30 cellular contexts compared by ENCODE assay signal in genomic region chr17:41516828-41517283, GRCh38. TPM values are rescaled to one million over a fixed set of nuclear protein-coding genes. Genes with fewer than 3 reads are reported as not detected.
DNase-seq lines count a peak whose midpoint lies in the region; ATAC-seq and TF ChIP-seq lines count a peak whose summit lies in the region.
"Had no signal": no experiment of that assay in that cellular context is flagged by ENCODE, and none has a peak within 500 bp of the region (broad histone marks: within the 10 kb centered on the region; RNA-seq: fewer than 3 reads in every experiment).

No MANE protein-coding gene starts in this region.

- H3K27ac ChIP-seq in HEK293 (ENCODE audit: extremely low read depth, low read depth, low read length) (peak overlapping the region; percentile 17; the same call in 1 of the 2 replicates), Panc1 (ENCODE audit: low read length) (peak overlapping the region; percentile 96), esophagus (ENCODE audit: low read depth in 2 of 2, low read length in 1 of 2) (peak overlapping the region; percentile 78 to 83), prostate gland (peak overlapping the region; percentile 21 to 40)
- H3K27ac ChIP-seq: esophagus muscularis mucosa, foreskin keratinocyte, GM23248, HL-60 had no signal

- DNase-seq in Panc1 (ENCODE audit: low read depth, low spot score) = no peak
- no peak for DNase-seq in prostate gland (ENCODE audit: low spot score)
- DNase-seq in activated naive CD4-positive, alpha-beta T cell (lab: John Stamatoyannopoulos, UW) = no peak
- DNase-seq in DMS114 treated with DMSO at 0.1 percent for 48 hours (lab: John Stamatoyannopoulos, UW; ENCODE audit: unreplicated experiment) = no peak
- DNase-seq in activated CD4-positive, alpha-beta T cell treated with anti-CD3 and anti-CD28 coated beads for 4 hours = no peak
- DNase-seq: activated B cell treated with CpG ODN at 0.5 μM for 24 hours; activated CD8-positive, alpha-beta memory T cell treated with anti-CD3 and anti-CD28 coated beads, Interleukin-2, amount 10 ng/mL, durations not matched to agents 7 days and 5 days; activated naive CD4-positive, alpha-beta T cell treated with Interleukin-2 at 50 U/mL for 16 hours; central memory CD4-positive, alpha-beta T cell; foreskin keratinocyte; GM23248; head of caudate nucleus; Karpas-422; mucosa of descending colon; MV-4-11; natural killer cell; NCI-H1436 treated with DMSO at 0.1 percent for 48 hours; NCI-H446 treated with DMSO at 0.1 percent for 48 hours had no signal

- TF ChIP-seq CTCF in HEK293 (tag by site-specific recombination; IDR thresholded peaks at IDR 0.05) = no peak
- TF ChIP-seq CTCF in Panc1 (IDR thresholded peaks at IDR 0.05) = no peak
- TF ChIP-seq CTCF in prostate gland (IDR thresholded peaks at IDR 0.05) = no peak

- H3K27me3 ChIP-seq in Panc1 (ENCODE audit: control insufficient read depth, insufficient read depth, low read length) (no peaks in the 10 kb centered on the region), esophagus (ENCODE audit: control insufficient read depth in 1 of 2, insufficient read depth in 2 of 2, low read length in 2 of 2) (no peaks in the 10 kb centered on the region), prostate gland (replicated peaks; ENCODE audit: insufficient read depth) (no peaks in the 10 kb centered on the region)
- H3K27me3 ChIP-seq: foreskin keratinocyte had no signal

- H3K4me3 ChIP-seq in HEK293 (ENCODE audit: low read depth, low read length) (no peak overlapping the region), Panc1 (ENCODE audit: low read depth in 2 of 2, low read length in 2 of 2) (no peak overlapping the region), esophagus (ENCODE audit: low read depth in 1 of 2, low read length in 2 of 2) (peak overlapping the region; percentile 55 to 61), prostate gland (peak overlapping the region; percentile 26 to 27)
- H3K4me3 ChIP-seq: esophagus muscularis mucosa, GM23248, mucosa of descending colon had no signal

- TF ChIP-seq POLR2A in prostate gland (IDR thresholded peaks at IDR 0.05) = peak; percentile 34

- peaks cover 40% of the 10 kb centered on the region for H3K4me1 ChIP-seq in HEK293 (ENCODE audit: control insufficient read depth, insufficient read depth, low read length)
- H3K4me1 ChIP-seq in Panc1 (ENCODE audit: control insufficient read depth, insufficient read depth, low read length) = peaks cover 52% of the 10 kb centered on the region
- peaks cover 0 to 13% of the 10 kb centered on the region in 2 donors for H3K4me1 ChIP-seq in esophagus (ENCODE audit: control insufficient read depth in 2 of 2, insufficient read depth in 2 of 2, low read length in 1 of 2)
- no peaks in the 10 kb centered on the region for H3K4me1 ChIP-seq in prostate gland (replicated peaks)
- H3K4me1 ChIP-seq: esophagus muscularis mucosa had no signal

- H3K36me3 ChIP-seq in HEK293 (ENCODE audit: control insufficient read depth in 2 of 2, insufficient read depth in 1 of 2, low read length in 2 of 2) (no peaks in the 10 kb centered on the region), Panc1 (ENCODE audit: control insufficient read depth, insufficient read depth, low read length) (no peaks in the 10 kb centered on the region), esophagus (ENCODE audit: control insufficient read depth in 2 of 2, insufficient read depth in 2 of 2, low read length in 1 of 2) (peaks cover 0 to 17% of the 10 kb centered on the region in 2 donors), prostate gland (no peaks in the 10 kb centered on the region)
- H3K36me3 ChIP-seq: esophagus muscularis mucosa had no signal

- intact Hi-C loops in Panc1 (cut with micrococcal nuclease; ENCODE audit: unreplicated experiment) = no loop called here
- intact Hi-C loops in prostate gland (cut with DNase I) = no loop called here

- in situ Hi-C loops in Panc1 (cut with HindIII; ENCODE audit: low pct_unique_long_range_greater_than_20kb, low sequenced_read_pairs) = no loop called here

- H3K9me3 ChIP-seq in HEK293 (ENCODE audit: control insufficient read depth, insufficient read depth, low read depth, low read length) = no peaks in the 10 kb centered on the region
- no peaks in the 10 kb centered on the region for H3K9me3 ChIP-seq in Panc1 (ENCODE audit: control insufficient read depth, insufficient read depth, low read depth, low read length)
- no peaks in the 10 kb centered on the region for H3K9me3 ChIP-seq in esophagus (ENCODE audit: control insufficient read depth in 2 of 2, insufficient read depth in 1 of 2, low read depth in 1 of 2, low read length in 1 of 2)
- no peaks in the 10 kb centered on the region for H3K9me3 ChIP-seq in prostate gland
- H3K9me3 ChIP-seq: esophagus muscularis mucosa, mucosa of descending colon had no signal

- ATAC-seq in Panc1 (no peak), HG03196 (IDR thresholded peaks at IDR 0.05; ENCODE audit: unreplicated experiment) (no peak)
- ATAC-seq: activated CD8-positive, alpha-beta memory T cell treated with anti-CD3 and anti-CD28 coated beads, Interleukin-2, amount 10 ng/mL, durations not matched to agents 7 days and 5 days; foreskin keratinocyte; mucosa of descending colon; natural killer cell; stimulated activated memory B cell treated with anti-CD40 and anti-IgM and Interleukin-4, amounts not matched to agents 10 μg/mL and 1 μg/mL and 100 μg/mL, for 72 hours had no signal

- CTCF ChIA-PET in HEK293 (lab: Yijun Ruan, JAX) = interaction anchor here (0.7 to 2.0 kb wide), 4 partner anchors 32 to 150 kb away, joined by 4 to 9 read pairs (median 5); no protein-coding TSS in a partner anchor
- CTCF ChIA-PET in Panc1 (lab: Charles Lee) = no interaction called here

- no TSS peak for BruUV-seq in Panc1 (replicated peaks; lab: Mats Ljungman, UMichigan)

- POLR2A ChIA-PET in HEK293 (lab: Yijun Ruan, JAX) (interaction anchor here (0.5 to 0.8 kb wide), 2 partner anchors 11 to 327 kb away, joined by 6 to 7 read pairs; partner anchors contain the start of gene KRT19), Panc1 (lab: Charles Lee) (interaction anchor here (0.5 kb wide), 1 partner anchor 815 kb away, joined by 3 read pairs; no protein-coding TSS in a partner anchor)

- 48 to 61% methylated on average over 14 of the region's 14 CpGs for WGBS in esophagus, 2 donors
- WGBS in prostate gland = 52% methylated on average over 14 of the region's 14 CpGs

TF ChIP-seq in HEK293, 187 proteins besides CTCF, POLR2A, EP300 and RAD21:
- TF ChIP-seq ZNF521 (tag by site-specific recombination; IDR thresholded peaks at IDR 0.05) (no peak), ZNF274 (IDR thresholded peaks at IDR 0.05; ENCODE audit: low read length) (no peak), ZNF274 (tag by site-specific recombination; IDR thresholded peaks at IDR 0.05; ENCODE audit: borderline replicate concordance) (peak; percentile 38; the same call in 1 of the 2 replicates)
TF ChIP-seq in HEK293: peak in this region for 1.

RNA-seq across cellular contexts. Expression of gene KRT15, which starts 1.8 kb away (rescaled TPM):
- total RNA-seq in Panc1 (2021; ENCODE audit: unreplicated experiment) (70.4 TPM), prostate gland (1,000 to 10,000 TPM in 1 of 2 donors, 100 to 1,000 TPM in 1; 138 to 1,038 TPM)
- polyA plus RNA-seq in Panc1 (2012; ENCODE audit: insufficient read length) = 88.0 TPM
- polyA plus RNA-seq in esophagus = 1,000 to 10,000 TPM; 1,457 to 2,808 TPM
- total RNA-seq: activated B cell treated with CpG ODN at 0.5 μM for 24 hours; activated CD8-positive, alpha-beta memory T cell treated with anti-CD3 and anti-CD28 coated beads, Interleukin-2, amount 10 ng/mL, durations not matched to agents 7 days and 5 days; natural killer cell; subcutaneous adipose tissue; T-helper 1 cell treated with Interleukin-12 subunit alpha and Interleukin-12 subunit beta and Interleukin-4 antibody, amounts not matched to agents 30 ng/mL and 1 ng/mL, for 36 hours had no signal

RNA-seq across cellular contexts. Expression of gene KRT19, which starts 11.3 kb away (rescaled TPM):
- total RNA-seq in Panc1 (2021; ENCODE audit: unreplicated experiment) (2,383 TPM), prostate gland (100 to 1,000 TPM; 351 to 398 TPM)
- 2,812 TPM for polyA plus RNA-seq in Panc1 (2012; ENCODE audit: insufficient read length)
- polyA plus RNA-seq in esophagus = 1,000 to 10,000 TPM in 1 of 2 donors, 100 to 1,000 TPM in 1; 506 to 1,087 TPM
- total RNA-seq: activated B cell treated with CpG ODN at 0.5 μM for 24 hours; activated CD8-positive, alpha-beta memory T cell treated with anti-CD3 and anti-CD28 coated beads, Interleukin-2, amount 10 ng/mL, durations not matched to agents 7 days and 5 days; natural killer cell; T-helper 1 cell treated with Interleukin-12 subunit alpha and Interleukin-12 subunit beta and Interleukin-4 antibody, amounts not matched to agents 30 ng/mL and 1 ng/mL, for 36 hours had no signal

RNA-seq across cellular contexts. Expression of gene KRT13, which starts 11.4 kb away (rescaled TPM):
- total RNA-seq in Panc1 (2021; ENCODE audit: unreplicated experiment) = 0.36 TPM
- polyA plus RNA-seq in Panc1 (2012; ENCODE audit: insufficient read length) = 3.3 TPM
- over 10,000 TPM; 46,015 to 60,858 TPM for polyA plus RNA-seq in esophagus
- 10 to 100 TPM; 38.4 to 62.7 TPM for total RNA-seq in prostate gland
- total RNA-seq: activated B cell treated with CpG ODN at 0.5 μM for 24 hours; activated CD8-positive, alpha-beta memory T cell treated with anti-CD3 and anti-CD28 coated beads, Interleukin-2, amount 10 ng/mL, durations not matched to agents 7 days and 5 days; GM23248; kidney epithelial cell; natural killer cell; renal cortical epithelial cell; subcutaneous adipose tissue; T-helper 1 cell treated with Interleukin-12 subunit alpha and Interleukin-12 subunit beta and Interleukin-4 antibody, amounts not matched to agents 30 ng/mL and 1 ng/mL, for 36 hours had no signal
- polyA plus RNA-seq: GM23248 had no signal

RNA-seq across cellular contexts. Expression of gene KRT36, which starts 27.1 kb away (rescaled TPM):
- total RNA-seq in Panc1 (2021; ENCODE audit: unreplicated experiment) = not detected
- polyA plus RNA-seq in Panc1 (2012; ENCODE audit: insufficient read length) = 0.18 TPM
- under 1 TPM; 0.07 to 0.10 TPM for polyA plus RNA-seq in esophagus
- not detected for total RNA-seq in prostate gland
- total RNA-seq: activated B cell treated with CpG ODN at 0.5 μM for 24 hours; activated CD8-positive, alpha-beta memory T cell treated with anti-CD3 and anti-CD28 coated beads, Interleukin-2, amount 10 ng/mL, durations not matched to agents 7 days and 5 days; esophagus muscularis mucosa; foreskin keratinocyte; GM23248; kidney epithelial cell; mucosa of descending colon; natural killer cell; omental fat pad; renal cortical epithelial cell; subcutaneous adipose tissue; T-helper 1 cell treated with Interleukin-12 subunit alpha and Interleukin-12 subunit beta and Interleukin-4 antibody, amounts not matched to agents 30 ng/mL and 1 ng/mL, for 36 hours; ureter had no signal
- polyA plus RNA-seq: foreskin keratinocyte, GM23248 had no signal

RNA-seq across cellular contexts. Expression of gene KRT35, which starts 35.9 kb away (rescaled TPM):
- not detected for total RNA-seq in Panc1 (2021; ENCODE audit: unreplicated experiment)
- polyA plus RNA-seq in Panc1 (2012; ENCODE audit: insufficient read length) = not detected
- not detected for polyA plus RNA-seq in esophagus
- not detected for total RNA-seq in prostate gland
- total RNA-seq: activated B cell treated with CpG ODN at 0.5 μM for 24 hours; activated CD8-positive, alpha-beta memory T cell treated with anti-CD3 and anti-CD28 coated beads, Interleukin-2, amount 10 ng/mL, durations not matched to agents 7 days and 5 days; esophagus muscularis mucosa; foreskin keratinocyte; GM23248; kidney epithelial cell; mucosa of descending colon; natural killer cell; omental fat pad; renal cortical epithelial cell; subcutaneous adipose tissue; T-helper 1 cell treated with Interleukin-12 subunit alpha and Interleukin-12 subunit beta and Interleukin-4 antibody, amounts not matched to agents 30 ng/mL and 1 ng/mL, for 36 hours; ureter had no signal
- polyA plus RNA-seq: foreskin keratinocyte, GM23248 had no signal

Comparison
In these comparisons a context has a peak if more than half of its experiments do, and no peak if none do; other contexts are left out.
1. H3K27ac ChIP-seq: peak in every context shown above with its lines; median percentile 96 in Panc1; 80 in esophagus; 30 in prostate gland; 17 in HEK293.
2. H3K4me3 ChIP-seq: peak in esophagus (2 of 2) and prostate gland (2 of 2); none in HEK293 (single experiment) and Panc1 (0 of 2).
3. RNA of gene KRT13, which starts 11.4 kb away (total RNA-seq): 38.4 to 62.7 TPM in prostate gland; 0.36 TPM in Panc1 (single experiment); every median in the first group is over 10 times any median in the second.